Comparison of ENCODE assay signal across 10 cellular contexts in genomic region chr14:105066285-105067071, GRCh38. TPM values are rescaled to one million over a fixed set of nuclear protein-coding genes. Genes with fewer than 3 reads are reported as not detected.
DNase-seq lines count a peak whose midpoint lies in the region; ATAC-seq and TF ChIP-seq lines count a peak whose summit lies in the region.
"Had no signal": no experiment of that assay in that cellular context is flagged by ENCODE, and none has a peak within 500 bp of the region (broad histone marks: within the 10 kb centered on the region; RNA-seq: fewer than 3 reads in every experiment).

No MANE protein-coding gene starts in this region.

- no peak overlapping the region for H2AK5ac ChIP-seq in trophoblast cell (ENCODE audit: low read length)

- H3K4me3 ChIP-seq in GM06990 (replicated peaks; ENCODE audit: low read depth, low read length) (peak overlapping the region; percentile 90), trophoblast cell (ENCODE audit: low read depth, low read length) (no peak overlapping the region)

- peaks cover 7% of the 10 kb centered on the region for H3K9me3 ChIP-seq in trophoblast cell (ENCODE audit: insufficient read depth, low read depth, low read length)

- no CpG with 5 or more reads among the region's 28 CpGs for WGBS in trophoblast cell (ENCODE audit: extremely low coverage, insufficient coverage, insufficient read length)

- ATAC-seq in activated naive CD4-positive, alpha-beta T cell treated with anti-CD3 and anti-CD28 coated beads, Interleukin-2, amount 50 U/mL, for 72 hours, result no peak
- ATAC-seq in esophagus mucosa, result no peak

- H4K91ac ChIP-seq in trophoblast cell (ENCODE audit: low read depth, low read length), result peak overlapping the region; percentile 18

- H3K9ac ChIP-seq in trophoblast cell (ENCODE audit: low read length), result no peak overlapping the region

- no peak overlapping the region for H3K4ac ChIP-seq in trophoblast cell (ENCODE audit: low read depth, low read length)

- peak; percentile 44 for TF ChIP-seq POLR2A in GM19099 (IDR thresholded peaks at IDR 0.05; ENCODE audit: extremely low read depth, insufficient read length, low read depth)

- H2BK12ac ChIP-seq in trophoblast cell (ENCODE audit: low read length), result no peak overlapping the region

- H3K79me2 ChIP-seq in trophoblast cell (ENCODE audit: control insufficient read depth, insufficient read depth, low read length, poor library complexity), result no peaks in the 10 kb centered on the region

- DNase-seq in GM06990 (ENCODE audit: extremely low read depth, insufficient read length), result peak; percentile 65
- peak in 1 of 2 donors; percentile 58 for DNase-seq in activated naive CD4-positive, alpha-beta T cell treated with anti-CD3 and anti-CD28 coated beads, Interleukin-2, amount 50 U/mL, for 72 hours (ENCODE audit: low spot score in 2 of 2)
- no peak for DNase-seq in trophoblast cell
- DNase-seq in OCI-M1 (lab: John Stamatoyannopoulos, UW), result no peak
- DNase-seq in NCI-H510A (lab: John Stamatoyannopoulos, UW), result no peak
- DNase-seq: DND-41, NCI-H146 had no signal

- no peak overlapping the region for H4K12ac ChIP-seq in trophoblast cell (ENCODE audit: low read depth, low read length)

- no peak overlapping the region for H2AFZ ChIP-seq in trophoblast cell (ENCODE audit: insufficient read depth, low read length, poor library complexity)

- H4K8ac ChIP-seq in trophoblast cell (ENCODE audit: low read depth, low read length), result no peak overlapping the region

- no peak overlapping the region for H3K18ac ChIP-seq in trophoblast cell (ENCODE audit: low read length)

- H3K4me2 ChIP-seq in trophoblast cell (ENCODE audit: low read length), result no peak overlapping the region

- H2BK5ac ChIP-seq in trophoblast cell (ENCODE audit: low read depth, low read length, poor library complexity), result no peak overlapping the region

- no peak overlapping the region for H2BK120ac ChIP-seq in trophoblast cell (ENCODE audit: insufficient read depth, low read length, poor library complexity)

- peaks cover 18 to 29% of the 10 kb centered on the region in 2 donors for H3K36me3 Mint-ChIP-seq in activated naive CD4-positive, alpha-beta T cell treated with anti-CD3 and anti-CD28 coated beads, Interleukin-2, amount 50 U/mL, for 72 hours

- peak overlapping the region; percentile 29 to 98 for H3K27ac Mint-ChIP-seq in activated naive CD4-positive, alpha-beta T cell treated with anti-CD3 and anti-CD28 coated beads, Interleukin-2, amount 50 U/mL, for 72 hours

- H3K4me1 ChIP-seq in trophoblast cell (ENCODE audit: control insufficient read depth in 1 of 2, insufficient read depth in 2 of 2, low read length in 2 of 2), result peaks cover 3 to 8% of the 10 kb centered on the region in 2 experiments

- no peaks in the 10 kb centered on the region for H3K79me1 ChIP-seq in trophoblast cell (ENCODE audit: low read length)

- no peaks in the 10 kb centered on the region for H3K9me3 Mint-ChIP-seq in activated naive CD4-positive, alpha-beta T cell treated with anti-CD3 and anti-CD28 coated beads, Interleukin-2, amount 50 U/mL, for 72 hours

- no peaks in the 10 kb centered on the region for H3K27me3 ChIP-seq in GM06990 (replicated peaks; ENCODE audit: control insufficient read depth, insufficient read depth, low read length)
- no peaks in the 10 kb centered on the region for H3K27me3 ChIP-seq in trophoblast cell (ENCODE audit: insufficient read depth, low read length)

- H3K27ac ChIP-seq in trophoblast cell (ENCODE audit: low read depth, low read length), result no peak overlapping the region

- peak; percentile 51 for TF ChIP-seq CTCF in GM06990 (IDR thresholded peaks at IDR 0.05; ENCODE audit: insufficient read depth, low read length, poor library complexity, severe bottlenecking)

- no peak overlapping the region for H3K14ac ChIP-seq in trophoblast cell (ENCODE audit: low read length)

- H3K23ac ChIP-seq in trophoblast cell (ENCODE audit: low read length), result no peak overlapping the region

- peaks cover 2% of the 10 kb centered on the region for H3K36me3 ChIP-seq in GM06990 (ENCODE audit: control insufficient read depth, insufficient read depth, low read length)
- no peaks in the 10 kb centered on the region for H3K36me3 ChIP-seq in trophoblast cell (ENCODE audit: control insufficient read depth in 1 of 2, insufficient read depth in 2 of 2, low read length in 2 of 2)

RNA-seq across cellular contexts. Expression of gene GPR132, which starts 1.2 kb away (rescaled TPM):
- 10 to 100 TPM; 24.9 to 32.6 TPM for total RNA-seq in activated naive CD4-positive, alpha-beta T cell treated with anti-CD3 and anti-CD28 coated beads, Interleukin-2, amount 50 U/mL, for 72 hours
- 0.04 and 0.10 TPM in 2 replicates for polyA plus RNA-seq in trophoblast cell (2013)
- total RNA-seq in esophagus mucosa, result 0.36 TPM
- polyA plus RNA-seq: keratinocyte had no signal

RNA-seq across cellular contexts. Expression of gene CDCA4, which starts 45.6 kb away (rescaled TPM):
- total RNA-seq in activated naive CD4-positive, alpha-beta T cell treated with anti-CD3 and anti-CD28 coated beads, Interleukin-2, amount 50 U/mL, for 72 hours, result 10 to 100 TPM; 54.2 to 61.1 TPM
- polyA plus RNA-seq in trophoblast cell (2013), result 16.8 and 18.1 TPM in 2 replicates
- 21.8 TPM for total RNA-seq in esophagus mucosa

Comparison
In these comparisons a context has a peak if more than half of its experiments do, and no peak if none do; other contexts are left out.
1. RNA of gene GPR132, which starts 1.2 kb away (total RNA-seq): 24.9 to 32.6 TPM in activated naive CD4-positive, alpha-beta T cell treated with anti-CD3 and anti-CD28 coated beads, Interleukin-2, amount 50 U/mL, for 72 hours; 0.36 TPM in esophagus mucosa (single experiment); every median in the first group is over 10 times any median in the second.